Comparison of ENCODE assay signal across 1 cellular context in genomic region chr22:41525450-41526225, GRCh38.
TF ChIP-seq lines count a peak whose summit lies in the region.

No MANE protein-coding gene starts in this region.

TF ChIP-seq in GM23338, 12 proteins besides CTCF, POLR2A, EP300 and RAD21 (continued from another document):
- TF ChIP-seq REST (IDR thresholded peaks at IDR 0.05; ENCODE audit: unreplicated experiment) (no peak), CREB1 (CRISPR knock-in tag; IDR thresholded peaks at IDR 0.05; ENCODE audit: low read depth) (no peak), NANOG (IDR thresholded peaks at IDR 0.05; ENCODE audit: borderline replicate concordance) (no peak), ZNF462 (CRISPR knock-in tag; IDR thresholded peaks at IDR 0.05) (no peak), ZNF331 (CRISPR knock-in tag; IDR thresholded peaks at IDR 0.05; ENCODE audit: low read depth) (no peak), ETS1 (IDR thresholded peaks at IDR 0.05) (no peak), EZH2 (IDR thresholded peaks at IDR 0.05; ENCODE audit: low read depth, unreplicated experiment) (no peak)
